ENCODE assay signal across 27 cellular contexts in the genomic region with DNA sequence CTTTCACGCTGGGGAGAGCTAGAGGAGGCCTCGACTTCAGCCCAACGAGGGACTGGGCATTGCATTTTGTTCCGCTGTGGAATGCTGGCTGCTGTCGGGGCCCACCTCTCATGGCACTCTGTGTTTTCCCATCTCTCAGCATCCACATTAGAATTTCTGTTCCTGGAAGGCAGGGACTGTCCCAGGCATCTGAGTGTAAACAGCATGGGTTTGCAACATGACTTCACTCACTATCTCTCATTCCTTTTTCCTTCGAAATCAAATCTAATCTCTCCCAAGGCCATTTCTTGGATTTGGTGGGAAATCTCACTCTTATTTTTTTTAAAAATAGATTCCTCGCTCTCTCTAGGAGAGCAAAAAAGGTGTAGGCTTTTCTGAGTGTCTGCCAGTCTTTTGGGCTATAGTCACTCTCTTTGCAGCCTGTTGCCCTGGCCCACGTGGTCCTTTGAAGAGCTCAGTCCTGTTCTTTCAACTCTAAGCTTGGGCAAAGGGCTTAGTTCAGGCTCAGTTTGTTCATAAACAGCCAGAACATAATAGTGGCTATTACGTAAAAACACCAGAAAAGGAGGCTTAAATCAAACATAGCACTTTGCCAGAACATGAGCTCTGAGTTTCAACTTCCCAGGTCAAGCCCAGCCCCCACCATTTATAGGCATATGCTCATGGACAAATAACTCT.
DNase-seq lines count a peak whose midpoint lies in the region; ATAC-seq, FAIRE-seq and TF ChIP-seq lines count a peak whose summit lies in the region.
"Had no signal": no experiment of that assay in that cellular context is flagged by ENCODE, and none has a peak within 500 bp of the region (broad histone marks: within the 10 kb centered on the region; RNA-seq: fewer than 3 reads in every experiment).

No MANE protein-coding gene starts in this region.

- H3K18ac ChIP-seq in H9 (ENCODE audit: insufficient read length, low read depth, low read length) = no peak overlapping the region

- no peaks in the 10 kb centered on the region for H3K36me3 Mint-ChIP-seq in H9 (ENCODE audit: insufficient read depth in 1 of 3, low read depth in 3 of 3)
- no peaks in the 10 kb centered on the region for H3K36me3 Mint-ChIP-seq in effector memory CD8-positive, alpha-beta T cell (ENCODE audit: insufficient read depth)
- H3K36me3 Mint-ChIP-seq: CD14-positive monocyte had no signal

- H2BK120ac ChIP-seq in H9 (ENCODE audit: low read depth, low read length, poor library complexity, severe bottlenecking) = no peak overlapping the region

- H3K4me2 ChIP-seq in H9 (ENCODE audit: insufficient read depth, insufficient read length, low read length) (no peak overlapping the region), smooth muscle cell (peak overlapping the region; percentile 16)
- H3K4me2 ChIP-seq: A549; BLaER1 treated with 17β-estradiol and CSF1 and Interleukin-3, amounts not matched to agents 10 nM and 100 nM had no signal

- WGBS in H9 (ENCODE audit: extremely low coverage, insufficient read length, low lambda C conversion rate) = no CpG with 5 or more reads among the region's 9 CpGs
- WGBS in right lobe of liver (ENCODE audit: insufficient coverage, low coverage, low lambda C conversion rate, missing lambda C conversion rate) = 47% methylated on average over 9 of the region's 9 CpGs
- WGBS in smooth muscle cell (ENCODE audit: low lambda C conversion rate) = 50% methylated on average over 9 of the region's 9 CpGs

- H4K91ac ChIP-seq in H9 (ENCODE audit: insufficient read length, low read depth, low read length) = no peak overlapping the region

- TF ChIP-seq POLR2A in right lobe of liver (IDR thresholded peaks at IDR 0.05) = no peak

- H2AFZ ChIP-seq in H9 (ENCODE audit: low read length) = no peak overlapping the region
- H2AFZ ChIP-seq in smooth muscle cell (ENCODE audit: low read depth) = no peak overlapping the region
- H2AFZ ChIP-seq: GM23248 had no signal

- H4K20me1 ChIP-seq in H9 (ENCODE audit: control insufficient read depth, insufficient read depth, insufficient read length) (no peaks in the 10 kb centered on the region), smooth muscle cell (ENCODE audit: low read depth) (no peaks in the 10 kb centered on the region)
- H4K20me1 ChIP-seq: BLaER1 treated with 17β-estradiol and CSF1 and Interleukin-3, amounts not matched to agents 10 nM and 100 nM had no signal

- H3K4me1 ChIP-seq in H9 (ENCODE audit: insufficient read depth, low read length) (no peaks in the 10 kb centered on the region), right lobe of liver (peaks cover 0 to 15% (median 3%) of the 10 kb centered on the region in 4 donors), smooth muscle cell (ENCODE audit: low read depth) (no peaks in the 10 kb centered on the region)
- H3K4me1 ChIP-seq: A549; BLaER1 treated with 17β-estradiol and CSF1 and Interleukin-3, amounts not matched to agents 10 nM and 100 nM; HAP-1 had no signal

- intact Hi-C loops in right lobe of liver (cut with DNase I) = no loop called here

- H3K27ac Mint-ChIP-seq in H9 = 0 out of 7 replicates have a peak overlapping the region, but pooled peaks of 1 of the 3 experiments have one; percentile 11
- H3K27ac Mint-ChIP-seq in effector memory CD8-positive, alpha-beta T cell = no peak overlapping the region
- H3K27ac Mint-ChIP-seq: CD14-positive monocyte; CD4-positive, alpha-beta T cell; CD8-positive, alpha-beta memory T cell; HFFc6 had no signal

- H4K8ac ChIP-seq in H9 (replicated peaks; ENCODE audit: insufficient read length, low read depth, low read length) = no peak overlapping the region

- no peaks in the 10 kb centered on the region for H3K4me1 Mint-ChIP-seq in H9
- peaks cover 0 to 1% of the 10 kb centered on the region in 2 donors for H3K4me1 Mint-ChIP-seq in effector memory CD8-positive, alpha-beta T cell (ENCODE audit: low read depth in 2 of 2)
- H3K4me1 Mint-ChIP-seq: CD14-positive monocyte; CD8-positive, alpha-beta memory T cell had no signal

- H3K4me3 ChIP-seq in right lobe of liver (no peak overlapping the region), smooth muscle cell (no peak overlapping the region), MG63 (no peak overlapping the region)
- H3K4me3 ChIP-seq: A549; BLaER1 treated with 17β-estradiol and CSF1 and Interleukin-3, amounts not matched to agents 10 nM and 100 nM; GM12878; GM23248; HAP-1 had no signal

- no peaks in the 10 kb centered on the region for H3K36me3 ChIP-seq in right lobe of liver
- no peaks in the 10 kb centered on the region for H3K36me3 ChIP-seq in smooth muscle cell (ENCODE audit: low read depth)
- H3K36me3 ChIP-seq in MG63 = no peaks in the 10 kb centered on the region
- H3K36me3 ChIP-seq: BE2C; BLaER1 treated with 17β-estradiol and CSF1 and Interleukin-3, amounts not matched to agents 10 nM and 100 nM; HAP-1 had no signal

- H3K9ac ChIP-seq in H9 (ENCODE audit: extremely low read depth, insufficient read length, low read length) (no peak overlapping the region), smooth muscle cell (ENCODE audit: low read depth) (no peak overlapping the region)
- H3K9ac ChIP-seq: BLaER1 treated with 17β-estradiol and CSF1 and Interleukin-3, amounts not matched to agents 10 nM and 100 nM; GM23248 had no signal

- no peak overlapping the region for H3K4me3 Mint-ChIP-seq in H9
- H3K4me3 Mint-ChIP-seq in effector memory CD8-positive, alpha-beta T cell = no peak overlapping the region
- H3K4me3 Mint-ChIP-seq: CD14-positive monocyte; CD4-positive, alpha-beta T cell; CD8-positive, alpha-beta memory T cell; HFFc6 had no signal

- H3K27me3 Mint-ChIP-seq in H9 (ENCODE audit: low read depth) = no peaks in the 10 kb centered on the region
- H3K27me3 Mint-ChIP-seq in effector memory CD8-positive, alpha-beta T cell = peaks cover 4 to 10% of the 10 kb centered on the region in 2 donors
- H3K27me3 Mint-ChIP-seq: CD4-positive, alpha-beta T cell had no signal

- no peak overlapping the region for H3K4ac ChIP-seq in H9 (ENCODE audit: low read depth, low read length)

- peak; percentile 95 for ATAC-seq in left lobe of liver
- ATAC-seq in right lobe of liver = peak; percentile 86 to 93 (median 90)
- ATAC-seq in effector memory CD8-positive, alpha-beta T cell (replicated peaks) = no peak
- ATAC-seq: A549, GM12878 had no signal

- no peak overlapping the region for H3T11ph ChIP-seq in H9 (ENCODE audit: low read length)

- no peaks in the 10 kb centered on the region for H3K79me1 ChIP-seq in H9 (ENCODE audit: insufficient read depth, low read depth, low read length, poor library complexity, severe bottlenecking)

- no peak overlapping the region for H2AK5ac ChIP-seq in H9 (ENCODE audit: insufficient read length, low read length)

- no peaks in the 10 kb centered on the region for H3F3A ChIP-seq in smooth muscle cell (ENCODE audit: low read depth)

- H4K5ac ChIP-seq in H9 (ENCODE audit: insufficient read length, low read depth, low read length) = no peak overlapping the region

- no peaks in the 10 kb centered on the region for H3K9me3 ChIP-seq in H9 (ENCODE audit: control insufficient read depth, low read depth, low read length)
- H3K9me3 ChIP-seq in right lobe of liver = no peaks in the 10 kb centered on the region
- no peaks in the 10 kb centered on the region for H3K9me3 ChIP-seq in smooth muscle cell (replicated peaks; ENCODE audit: low read depth)
- H3K9me3 ChIP-seq in MG63 = no peaks in the 10 kb centered on the region
- H3K9me3 ChIP-seq: A549; BE2C; BLaER1 treated with 17β-estradiol and CSF1 and Interleukin-3, amounts not matched to agents 10 nM and 100 nM; HAP-1 had no signal

- H3K14ac ChIP-seq in H9 (ENCODE audit: insufficient read depth, low read length) = peak overlapping the region; percentile 69; the same call in 1 of the 2 replicates

- H2BK20ac ChIP-seq in H9 (ENCODE audit: low read depth, low read length, poor library complexity, severe bottlenecking) = no peak overlapping the region

- DNase-seq in H9 = no peak
- peak; percentile 64 for DNase-seq in left lobe of liver (ENCODE audit: low spot score)
- DNase-seq in right lobe of liver = peak in 2 of 3 donors; percentile 71 to 75
- no peak for DNase-seq in smooth muscle cell (lab: John Stamatoyannopoulos, UW; ENCODE audit: unreplicated experiment)
- no peak for DNase-seq in SKM-1 (lab: John Stamatoyannopoulos, UW; ENCODE audit: unreplicated experiment)
- DNase-seq in urothelium cell line (ENCODE audit: low spot score) = no peak
- DNase-seq in MG63 = no peak
- DNase-seq in effector memory CD8-positive, alpha-beta T cell = no peak
- DNase-seq: 8988T; ACHN; AML-193; BE2C; CD4-positive, alpha-beta T cell; CD8-positive, alpha-beta memory T cell; DMS 273 treated with DMSO at 0.1 percent for 48 hours; DMS79; EL; GDM1; GM23248; HFFc6 had no signal

- no peak overlapping the region for H2BK15ac ChIP-seq in H9 (ENCODE audit: low read depth, low read length)

- H2BK5ac ChIP-seq in H9 (ENCODE audit: insufficient read length, low read length) = no peak overlapping the region

- no peak overlapping the region for H3K23ac ChIP-seq in H9 (ENCODE audit: insufficient read length, low read depth, low read length)

- H3K56ac ChIP-seq in H9 (ENCODE audit: insufficient read length, low read depth, low read length) = no peak overlapping the region

- H3K27ac ChIP-seq in H9 (ENCODE audit: insufficient read length, low read depth, low read length) (no peak overlapping the region), right lobe of liver (peak overlapping the region in 2 of 3 donors; percentile 61 to 78), smooth muscle cell (ENCODE audit: low read depth) (peak overlapping the region; percentile 21)
- H3K27ac ChIP-seq: A549; BLaER1 treated with 17β-estradiol and CSF1 and Interleukin-3, amounts not matched to agents 10 nM and 100 nM; GM23248 had no signal

- no peaks in the 10 kb centered on the region for H3K79me2 ChIP-seq in H9 (ENCODE audit: insufficient read depth, low read length)
- H3K79me2 ChIP-seq in smooth muscle cell (ENCODE audit: low read depth) = no peaks in the 10 kb centered on the region

- no peaks in the 10 kb centered on the region for H3K9me3 Mint-ChIP-seq in H9
- H3K9me3 Mint-ChIP-seq in effector memory CD8-positive, alpha-beta T cell = no peaks in the 10 kb centered on the region
- H3K9me3 Mint-ChIP-seq: CD4-positive, alpha-beta T cell; CD8-positive, alpha-beta memory T cell had no signal

- FAIRE-seq in urothelium cell line (lab: Jason Lieb, UNC) = no peak
- FAIRE-seq: A549, D721Med, GM12878, GM19239 had no signal

- no peaks in the 10 kb centered on the region for H3K23me2 ChIP-seq in H9 (ENCODE audit: insufficient read length, low read depth, low read length, poor library complexity, severe bottlenecking)

- TF ChIP-seq CTCF in H9 (conservative IDR thresholded peaks at IDR 0.05) = no peak
- no peak for TF ChIP-seq CTCF in right lobe of liver (IDR thresholded peaks at IDR 0.05)
- TF ChIP-seq CTCF in smooth muscle cell (IDR thresholded peaks at IDR 0.05; ENCODE audit: borderline replicate concordance, insufficient read depth, poor library complexity, severe bottlenecking) = no peak

- H2BK12ac ChIP-seq in H9 (ENCODE audit: insufficient read length, low read depth, low read length) = no peak overlapping the region

- H3K27me3 ChIP-seq in H9 (ENCODE audit: insufficient read depth, low read length) (no peaks in the 10 kb centered on the region), right lobe of liver (no peaks in the 10 kb centered on the region), smooth muscle cell (ENCODE audit: low read depth) (no peaks in the 10 kb centered on the region), MG63 (no peaks in the 10 kb centered on the region)
- H3K27me3 ChIP-seq: BE2C; BLaER1 treated with 17β-estradiol and CSF1 and Interleukin-3, amounts not matched to agents 10 nM and 100 nM had no signal

Comparison
In these comparisons a context has a peak if more than half of its experiments do, and no peak if none do; other contexts are left out.
1. DNase-seq: peak in left lobe of liver (single experiment) and right lobe of liver (2 of 3); none in H9 (single experiment), smooth muscle cell (single experiment), SKM-1 (single experiment), urothelium cell line (single experiment), MG63 (single experiment) and effector memory CD8-positive, alpha-beta T cell (0 of 3).